Comparison of ENCODE assay signal across 8 cellular contexts in genomic region chr17:31495049-31495885, GRCh38.
DNase-seq lines count a peak whose midpoint lies in the region; ATAC-seq and TF ChIP-seq lines count a peak whose summit lies in the region.

No MANE protein-coding gene starts in this region.

- no peaks in the 10 kb centered on the region for H3K36me3 ChIP-seq in CD8-positive, alpha-beta T cell (ENCODE audit: insufficient read depth, low read length)
- no peaks in the 10 kb centered on the region for H3K36me3 ChIP-seq in gastroesophageal sphincter

- CTCF ChIA-PET in CD8-positive, alpha-beta T cell (lab: Charles Lee): interaction anchor here (6.0 kb wide), 1 partner anchor 15 kb away, joined by 48 read pairs; no protein-coding TSS in a partner anchor
- CTCF ChIA-PET in activated CD4-positive, alpha-beta memory T cell treated with anti-CD3 and anti-CD28 coated beads, Interleukin-2, amount 10 ng/mL, durations not matched to agents 7 days and 5 days (lab: Charles Lee): interaction anchor here (1.0 to 4.8 kb wide), 3 partner anchors 14 to 58 kb away, joined by 3 to 58 read pairs (median 4); no protein-coding TSS in a partner anchor

- no peak for DNase-seq in CD8-positive, alpha-beta T cell
- peak; percentile 45 for DNase-seq in LNCaP clone FGC (ENCODE audit: low read depth)
- no peak for DNase-seq in activated CD4-positive, alpha-beta memory T cell treated with anti-CD3 and anti-CD28 coated beads, Interleukin-2, amount 10 ng/mL, durations not matched to agents 7 days and 5 days
- DNase-seq in memory B cell (ENCODE audit: low spot score in 2 of 2): no peak
- DNase-seq in GM10266 (ENCODE audit: extremely low spot score): no peak
- no peak for DNase-seq in amygdala (lab: John Stamatoyannopoulos, UW)

- intact Hi-C loops in CD8-positive, alpha-beta T cell (cut with DNase I, micrococcal nuclease): loop anchor here in 1 of 2 experiments (2.0 kb wide), 1 partner anchor 54 kb away; no protein-coding TSS in a partner anchor

- 75 to 88% methylated on average over 4 to 9 of the region's 10 CpGs for WGBS in gastroesophageal sphincter (ENCODE audit: low coverage in 1 of 2), 2 donors

- peaks cover 97% of the 10 kb centered on the region for H3K4me1 ChIP-seq in CD8-positive, alpha-beta T cell (ENCODE audit: insufficient read depth, low read length)
- peaks cover 0 to 7% (median 0%) of the 10 kb centered on the region in 3 donors for H3K4me1 ChIP-seq in gastroesophageal sphincter

- H3K27me3 Mint-ChIP-seq in CD8-positive, alpha-beta T cell (ENCODE audit: low read depth): no peaks in the 10 kb centered on the region
- H3K27me3 Mint-ChIP-seq in activated CD4-positive, alpha-beta memory T cell treated with anti-CD3 and anti-CD28 coated beads, Interleukin-2, amount 10 ng/mL, durations not matched to agents 7 days and 5 days: no peaks in the 10 kb centered on the region
- no peaks in the 10 kb centered on the region for H3K27me3 Mint-ChIP-seq in memory B cell

- POLR2A ChIA-PET in CD8-positive, alpha-beta T cell (lab: Charles Lee): interaction anchor here (1.1 to 9.5 kb wide), 2 partner anchors 15 to 180 kb away, joined by 3 to 172 read pairs; no protein-coding TSS in a partner anchor
- POLR2A ChIA-PET in activated CD4-positive, alpha-beta memory T cell treated with anti-CD3 and anti-CD28 coated beads, Interleukin-2, amount 10 ng/mL, durations not matched to agents 7 days and 5 days (lab: Charles Lee): interaction anchor here (0.9 to 11.7 kb wide), 7 partner anchors 9 to 181 kb away, joined by 3 to 314 read pairs (median 5); partner anchors contain the start of gene EVI2B

- no peaks in the 10 kb centered on the region for H3K9me3 Mint-ChIP-seq in CD8-positive, alpha-beta T cell
- no peaks in the 10 kb centered on the region for H3K9me3 Mint-ChIP-seq in activated CD4-positive, alpha-beta memory T cell treated with anti-CD3 and anti-CD28 coated beads, Interleukin-2, amount 10 ng/mL, durations not matched to agents 7 days and 5 days
- H3K9me3 Mint-ChIP-seq in memory B cell: no peaks in the 10 kb centered on the region

- peak overlapping the region; percentile 10 for H3K4me3 ChIP-seq in CD8-positive, alpha-beta T cell (ENCODE audit: low read depth, low read length)
- H3K4me3 ChIP-seq in LNCaP clone FGC (ENCODE audit: low read depth, low read length) (no peak overlapping the region), gastroesophageal sphincter (no peak overlapping the region)

- H3K27ac ChIP-seq in CD8-positive, alpha-beta T cell (ENCODE audit: low read depth, low read length): peak overlapping the region; percentile 76
- H3K27ac ChIP-seq in gastroesophageal sphincter: no peak overlapping the region

- peaks cover 97% of the 10 kb centered on the region for H3K4me1 Mint-ChIP-seq in CD8-positive, alpha-beta T cell (ENCODE audit: low read depth)
- peaks cover 74% of the 10 kb centered on the region for H3K4me1 Mint-ChIP-seq in activated CD4-positive, alpha-beta memory T cell treated with anti-CD3 and anti-CD28 coated beads, Interleukin-2, amount 10 ng/mL, durations not matched to agents 7 days and 5 days
- peaks cover 61% of the 10 kb centered on the region for H3K4me1 Mint-ChIP-seq in memory B cell

- no peak for TF ChIP-seq CTCF in CD8-positive, alpha-beta T cell (IDR thresholded peaks at IDR 0.05)
- no peak for TF ChIP-seq CTCF in LNCaP clone FGC (IDR thresholded peaks at IDR 0.05; ENCODE audit: control insufficient read depth, extremely low read depth, insufficient read depth)
- no peak for TF ChIP-seq CTCF in GM10266 (IDR thresholded peaks at IDR 0.05; ENCODE audit: control insufficient read depth, insufficient read depth, low read depth, missing control alignments)
- TF ChIP-seq CTCF in gastroesophageal sphincter (IDR thresholded peaks at IDR 0.05): no peak

- no peaks in the 10 kb centered on the region for H3K9me3 ChIP-seq in CD8-positive, alpha-beta T cell (ENCODE audit: low read length)
- no peaks in the 10 kb centered on the region for H3K9me3 ChIP-seq in gastroesophageal sphincter

- TF ChIP-seq EP300 in gastroesophageal sphincter (IDR thresholded peaks at IDR 0.05): no peak

- no peaks in the 10 kb centered on the region for H3K27me3 ChIP-seq in CD8-positive, alpha-beta T cell (ENCODE audit: insufficient read depth, low read length)
- H3K27me3 ChIP-seq in gastroesophageal sphincter: peaks cover 10% of the 10 kb centered on the region

- H3K36me3 Mint-ChIP-seq in CD8-positive, alpha-beta T cell: peaks cover 5% of the 10 kb centered on the region
- peaks cover 22% of the 10 kb centered on the region for H3K36me3 Mint-ChIP-seq in activated CD4-positive, alpha-beta memory T cell treated with anti-CD3 and anti-CD28 coated beads, Interleukin-2, amount 10 ng/mL, durations not matched to agents 7 days and 5 days (ENCODE audit: low read depth)
- no peaks in the 10 kb centered on the region for H3K36me3 Mint-ChIP-seq in memory B cell

- peak overlapping the region; percentile 97 for H3K27ac Mint-ChIP-seq in CD8-positive, alpha-beta T cell
- peak overlapping the region; percentile 99 for H3K27ac Mint-ChIP-seq in activated CD4-positive, alpha-beta memory T cell treated with anti-CD3 and anti-CD28 coated beads, Interleukin-2, amount 10 ng/mL, durations not matched to agents 7 days and 5 days
- H3K27ac Mint-ChIP-seq in memory B cell: peak overlapping the region; percentile 93

- peak overlapping the region; percentile 76 for H3K4me3 Mint-ChIP-seq in CD8-positive, alpha-beta T cell
- H3K4me3 Mint-ChIP-seq in activated CD4-positive, alpha-beta memory T cell treated with anti-CD3 and anti-CD28 coated beads, Interleukin-2, amount 10 ng/mL, durations not matched to agents 7 days and 5 days: peak overlapping the region; percentile 53
- peak overlapping the region; percentile 76 for H3K4me3 Mint-ChIP-seq in memory B cell

- TF ChIP-seq POLR2A in gastroesophageal sphincter (IDR thresholded peaks at IDR 0.05): no peak

- no peak for ATAC-seq in CD8-positive, alpha-beta T cell
- ATAC-seq in memory B cell (ENCODE audit: low read depth) (no peak), gastroesophageal sphincter (no peak), GM19467 (IDR thresholded peaks at IDR 0.05; ENCODE audit: unreplicated experiment) (no peak)
